In genomic region chr10:22321156-22321711, GRCh38 we compare ENCODE assay signal across 8 cellular contexts. TPM values are rescaled to one million over a fixed set of nuclear protein-coding genes. Genes with fewer than 3 reads are reported as not detected.
DNase-seq lines count a peak whose midpoint lies in the region; ATAC-seq and TF ChIP-seq lines count a peak whose summit lies in the region.

No MANE protein-coding gene starts in this region.

- peak; percentile 49 for DNase-seq in DMS114 treated with DMSO at 0.1 percent for 48 hours (lab: John Stamatoyannopoulos, UW; ENCODE audit: unreplicated experiment)
- DNase-seq in HAP-1 (ENCODE audit: low spot score in 2 of 2), result peak; percentile 58 to 79
- DNase-seq in Panc1 (ENCODE audit: low read depth, low spot score), result no peak
- peak; percentile 56 for DNase-seq in activated gamma-delta T cell treated with Interleukin-2 at 50 U/mL for 16 hours
- peak; percentile 67 for DNase-seq in fibroblast of the aortic adventitia (ENCODE audit: low read depth)
- DNase-seq in natural killer cell treated with Interleukin-12 subunit alpha and Interleukin-12 subunit beta and Interleukin-15 and Interleukin-18, amount 100 ng/mL, for 72 hours (ENCODE audit: low spot score), result peak; percentile 69
- peak; percentile 87 for DNase-seq in upper lobe of right lung

- H3K27ac ChIP-seq in Panc1 (ENCODE audit: low read length) (peak overlapping the region; percentile 66; the same call in 1 of the 2 replicates), upper lobe of right lung (peak overlapping the region; percentile 95)

- H3K4me3 Mint-ChIP-seq in natural killer cell treated with Interleukin-12 subunit alpha and Interleukin-12 subunit beta and Interleukin-15 and Interleukin-18, amount 100 ng/mL, for 72 hours, result peak overlapping the region; percentile 64

- intact Hi-C loops in Panc1 (cut with micrococcal nuclease; ENCODE audit: unreplicated experiment), result no loop called here
- intact Hi-C loops in upper lobe of right lung (cut with DNase I), result no loop called here

- no peaks in the 10 kb centered on the region for H3K36me3 ChIP-seq in HAP-1 (replicated peaks)
- H3K36me3 ChIP-seq in Panc1 (ENCODE audit: control insufficient read depth, insufficient read depth, low read length), result no peaks in the 10 kb centered on the region; the same call in 1 of the 2 replicates
- no peaks in the 10 kb centered on the region for H3K36me3 ChIP-seq in upper lobe of right lung

- CTCF ChIA-PET in Panc1 (lab: Charles Lee), result no interaction called here

- H3K4me3 ChIP-seq in HAP-1 (peak overlapping the region; percentile 73), Panc1 (ENCODE audit: low read depth in 2 of 2, low read length in 2 of 2) (peak overlapping the region; percentile 54 to 59), fibroblast of the aortic adventitia (ENCODE audit: low read depth, low read length) (peak overlapping the region; percentile 73), upper lobe of right lung (peak overlapping the region; percentile 90)

- TF ChIP-seq CTCF in Panc1 (IDR thresholded peaks at IDR 0.05), result no peak
- no peak for TF ChIP-seq CTCF in fibroblast of the aortic adventitia (IDR thresholded peaks at IDR 0.05; ENCODE audit: insufficient read depth, low read length)
- no peak for TF ChIP-seq CTCF in upper lobe of right lung (IDR thresholded peaks at IDR 0.05)

- peaks cover 50% of the 10 kb centered on the region for H3K4me1 ChIP-seq in HAP-1
- peaks cover 31% of the 10 kb centered on the region for H3K4me1 ChIP-seq in Panc1 (ENCODE audit: control insufficient read depth, insufficient read depth, low read length)
- H3K4me1 ChIP-seq in upper lobe of right lung, result peaks cover 46% of the 10 kb centered on the region

- H3K9me3 Mint-ChIP-seq in natural killer cell treated with Interleukin-12 subunit alpha and Interleukin-12 subunit beta and Interleukin-15 and Interleukin-18, amount 100 ng/mL, for 72 hours, result no peaks in the 10 kb centered on the region

- ATAC-seq in Panc1 (peak; percentile 46), upper lobe of right lung (peak; percentile 59), GM19395 (IDR thresholded peaks at IDR 0.05; ENCODE audit: unreplicated experiment) (no peak)
- ATAC-seq in natural killer cell treated with Interleukin-12 subunit alpha and Interleukin-12 subunit beta and Interleukin-15 and Interleukin-18, amount 100 ng/mL, for 72 hours, result peak; percentile 51 to 65

- peaks cover 8 to 12% of the 10 kb centered on the region in 2 donors for H3K27me3 Mint-ChIP-seq in natural killer cell treated with Interleukin-12 subunit alpha and Interleukin-12 subunit beta and Interleukin-15 and Interleukin-18, amount 100 ng/mL, for 72 hours

- peaks cover 6% of the 10 kb centered on the region for H3K36me3 Mint-ChIP-seq in natural killer cell treated with Interleukin-12 subunit alpha and Interleukin-12 subunit beta and Interleukin-15 and Interleukin-18, amount 100 ng/mL, for 72 hours

- POLR2A ChIA-PET in Panc1 (lab: Charles Lee), result no interaction called here

- BruUV-seq in Panc1 (replicated peaks; lab: Mats Ljungman, UMichigan), result no TSS peak

- in situ Hi-C loops in HAP-1 (cut with MboI; ENCODE audit: low sequenced_read_pairs) (no loop called here), Panc1 (cut with HindIII; ENCODE audit: low pct_unique_long_range_greater_than_20kb, low sequenced_read_pairs) (no loop called here)

- H3K9me3 ChIP-seq in HAP-1 (no peaks in the 10 kb centered on the region), Panc1 (ENCODE audit: control insufficient read depth, insufficient read depth, low read depth, low read length) (no peaks in the 10 kb centered on the region), upper lobe of right lung (no peaks in the 10 kb centered on the region)

- H3K27ac Mint-ChIP-seq in natural killer cell treated with Interleukin-12 subunit alpha and Interleukin-12 subunit beta and Interleukin-15 and Interleukin-18, amount 100 ng/mL, for 72 hours, result peak overlapping the region in 1 of 2 donors; percentile 50

- peaks cover 34 to 57% of the 10 kb centered on the region in 2 donors for H3K4me1 Mint-ChIP-seq in natural killer cell treated with Interleukin-12 subunit alpha and Interleukin-12 subunit beta and Interleukin-15 and Interleukin-18, amount 100 ng/mL, for 72 hours (ENCODE audit: low read depth in 2 of 2)

- peaks cover 13% of the 10 kb centered on the region for H3K27me3 ChIP-seq in HAP-1 (ENCODE audit: low read depth)
- no peaks in the 10 kb centered on the region; the same call in 1 of the 2 replicates for H3K27me3 ChIP-seq in Panc1 (ENCODE audit: control insufficient read depth, insufficient read depth, low read length)
- peaks cover 6% of the 10 kb centered on the region for H3K27me3 ChIP-seq in upper lobe of right lung

RNA-seq across cellular contexts. Expression of gene BMI1, which starts 0.3 kb away (rescaled TPM):
- total RNA-seq in Panc1 (2021; ENCODE audit: unreplicated experiment), result 55.1 TPM
- 27.4 TPM for polyA plus RNA-seq in Panc1 (2012; ENCODE audit: insufficient read length)
- 45.3 and 60.9 TPM in 2 replicates for total RNA-seq in fibroblast of the aortic adventitia (ENCODE audit: low replicate concordance)
- 10 to 100 TPM; 38.2 to 44.9 TPM for total RNA-seq in natural killer cell treated with Interleukin-12 subunit alpha and Interleukin-12 subunit beta and Interleukin-15 and Interleukin-18, amount 100 ng/mL, for 72 hours
- 50.9 TPM for total RNA-seq in upper lobe of right lung

RNA-seq across cellular contexts. Expression of gene COMMD3, which starts 5.0 kb away (rescaled TPM):
- 35.6 TPM for total RNA-seq in Panc1 (2021; ENCODE audit: unreplicated experiment)
- 28.6 TPM for polyA plus RNA-seq in Panc1 (2012; ENCODE audit: insufficient read length)
- total RNA-seq in fibroblast of the aortic adventitia (ENCODE audit: low replicate concordance), result 56.9 and 57.7 TPM in 2 replicates
- 10 to 100 TPM; 50.1 to 55.8 TPM for total RNA-seq in natural killer cell treated with Interleukin-12 subunit alpha and Interleukin-12 subunit beta and Interleukin-15 and Interleukin-18, amount 100 ng/mL, for 72 hours
- 44.8 TPM for total RNA-seq in upper lobe of right lung

RNA-seq across cellular contexts. Expression of gene SPAG6, which starts 24.1 kb away (rescaled TPM):
- total RNA-seq in Panc1 (2021; ENCODE audit: unreplicated experiment) (not detected), fibroblast of the aortic adventitia (ENCODE audit: low replicate concordance) (not detected in 2 replicates), upper lobe of right lung (not detected)
- not detected for polyA plus RNA-seq in Panc1 (2012; ENCODE audit: insufficient read length)
- total RNA-seq in natural killer cell treated with Interleukin-12 subunit alpha and Interleukin-12 subunit beta and Interleukin-15 and Interleukin-18, amount 100 ng/mL, for 72 hours, result under 1 TPM; 0.28 to 0.29 TPM
